Comparison of ENCODE assay signal across 7 cellular contexts in genomic region chr12:112409064-112409905, GRCh38.
DNase-seq lines count a peak whose midpoint lies in the region; ATAC-seq lines count a peak whose summit lies in the region.

Gene RPL6, minus strand, starts transcription at chr12:112409605. Its CDS starts 949 bp downstream, at chr12:112408656.

- H3K9me3 ChIP-seq in iPS-15b (ENCODE audit: control insufficient read depth, insufficient read depth, low read length) = no peaks in the 10 kb centered on the region

- H3K9ac ChIP-seq in iPS-15b (ENCODE audit: low read depth, low read length) = peak within 1 kb of the TSS; percentile 100

- DNase-seq in NCI-H2107 treated with DMSO at 0.1 percent for 48 hours (lab: John Stamatoyannopoulos, UW; ENCODE audit: unreplicated experiment) (peak; percentile 91), UCSD-AML1 (lab: John Stamatoyannopoulos, UW; ENCODE audit: unreplicated experiment) (peak; percentile 87), brain pericyte (ENCODE audit: low read depth, low spot score) (peak; percentile 82), skeletal muscle cell (ENCODE audit: low read depth) (peak; percentile 73)

- H3K27me3 ChIP-seq in iPS-15b (ENCODE audit: control insufficient read depth, insufficient read depth, low read length) = no peaks in the 10 kb centered on the region

- ATAC-seq in GM18511 (IDR thresholded peaks at IDR 0.05; ENCODE audit: unreplicated experiment) (peak; percentile 85), HG03039 (IDR thresholded peaks at IDR 0.05; ENCODE audit: unreplicated experiment) (peak; percentile 72)

- H3K4me3 ChIP-seq in iPS-15b (ENCODE audit: low read depth, low read length) (peak within 1 kb of the TSS; percentile 99), skeletal muscle cell (ENCODE audit: low read depth, low read length) (peak within 1 kb of the TSS; percentile 79)

- peaks cover 29% of the 10 kb centered on the region for H3K36me3 ChIP-seq in iPS-15b (ENCODE audit: control insufficient read depth, insufficient read depth, low read length)

- H3K4me1 ChIP-seq in iPS-15b (ENCODE audit: control insufficient read depth, insufficient read depth, low read length) = no peaks in the 10 kb centered on the region

Comparison
In these comparisons a context has a peak if more than half of its experiments do, and no peak if none do; other contexts are left out.
1. Peak in every context shown above with its lines: DNase-seq, ATAC-seq and H3K4me3 ChIP-seq.